ENCODE assay signal across 19 cellular contexts in genomic region chr3:188695251-188695650, GRCh38.
A peak's percentile ranks its signal among the peaks of the same experiment; 100 is the strongest.
DNase-seq lines count a peak whose midpoint lies in the region; ATAC-seq, FAIRE-seq and TF ChIP-seq lines count a peak whose summit lies in the region.
"Had no signal": no experiment of that assay in that cellular context is flagged by ENCODE, and none has a peak within 500 bp of the region (broad histone marks: within the 10 kb centered on the region; RNA-seq: fewer than 3 reads in every experiment).

No MANE protein-coding gene starts in this region.

- H3K36me3 ChIP-seq in DOHH2 (ENCODE audit: control insufficient read depth, low read length), result no peaks in the 10 kb centered on the region

- H4K20me1 ChIP-seq in DOHH2 (ENCODE audit: control insufficient read depth, insufficient read depth, low read depth, low read length), result no peaks in the 10 kb centered on the region

- ATAC-seq in T-helper 17 cell (no peak), foreskin keratinocyte (peak; percentile 93)
- ATAC-seq: CD8-positive, alpha-beta T cell had no signal

- TF ChIP-seq POLR2A in GM12891 (IDR thresholded peaks at IDR 0.05; ENCODE audit: low read depth, low read length), result no peak

- peak overlapping the region; percentile 96 for H3K27ac ChIP-seq in DOHH2 (ENCODE audit: low read depth, low read length)
- no peak overlapping the region for H3K27ac ChIP-seq in foreskin keratinocyte
- H3K27ac ChIP-seq: KMS-11, SJSA1 had no signal

- H3K4me1 ChIP-seq in DOHH2 (ENCODE audit: control insufficient read depth, low read length) (peaks cover 100% of the 10 kb centered on the region), foreskin keratinocyte (peaks cover 10% of the 10 kb centered on the region)
- H3K4me1 ChIP-seq: SJSA1 had no signal

- peak; percentile 70 for DNase-seq in HT1080 (ENCODE audit: low read depth)
- DNase-seq in T-helper 17 cell, result no peak
- peak; percentile 51 to 73 for DNase-seq in foreskin keratinocyte
- DNase-seq in HFFc6, result no peak
- DNase-seq in activated naive CD4-positive, alpha-beta T cell treated with anti-CD3 and anti-CD28 coated beads, Interleukin-2, amount 10 ng/mL, durations not matched to agents 7 days and 5 days, result no peak
- DNase-seq in GM12891 (ENCODE audit: insufficient read length, low spot score), result no peak
- DNase-seq: CD8-positive, alpha-beta T cell; DMS79 treated with DMSO at 0.1 percent for 48 hours; MM.1S; NCI-H1105 treated with DMSO at 0.1 percent for 48 hours; NCI-H1930; NCI-H2171; NCI-H446 treated with DMSO at 0.1 percent for 48 hours; NCI-H82 had no signal

- peaks cover 35% of the 10 kb centered on the region for H3K79me2 ChIP-seq in DOHH2 (ENCODE audit: control insufficient read depth, low read length)

- H3F3A ChIP-seq in DOHH2 (ENCODE audit: control insufficient read depth, insufficient read depth), result peaks cover 43% of the 10 kb centered on the region

- no peaks in the 10 kb centered on the region for H3K9me3 Mint-ChIP-seq in HFFc6
- no peaks in the 10 kb centered on the region for H3K9me3 Mint-ChIP-seq in activated naive CD4-positive, alpha-beta T cell treated with anti-CD3 and anti-CD28 coated beads, Interleukin-2, amount 10 ng/mL, durations not matched to agents 7 days and 5 days
- H3K9me3 Mint-ChIP-seq: CD8-positive, alpha-beta T cell had no signal

- peaks cover 18% of the 10 kb centered on the region for H3K4me1 Mint-ChIP-seq in T-helper 17 cell
- H3K4me1 Mint-ChIP-seq in HFFc6 (ENCODE audit: low read depth), result no peaks in the 10 kb centered on the region
- H3K4me1 Mint-ChIP-seq in activated naive CD4-positive, alpha-beta T cell treated with anti-CD3 and anti-CD28 coated beads, Interleukin-2, amount 10 ng/mL, durations not matched to agents 7 days and 5 days, result no peaks in the 10 kb centered on the region

- H3K36me3 Mint-ChIP-seq in T-helper 17 cell (ENCODE audit: low read depth), result peaks cover 2% of the 10 kb centered on the region
- H3K36me3 Mint-ChIP-seq in HFFc6 (ENCODE audit: low read depth), result 0 out of 2 replicates have a peak, but pooled peaks cover 4% of the 10 kb centered on the region
- no peaks in the 10 kb centered on the region for H3K36me3 Mint-ChIP-seq in activated naive CD4-positive, alpha-beta T cell treated with anti-CD3 and anti-CD28 coated beads, Interleukin-2, amount 10 ng/mL, durations not matched to agents 7 days and 5 days
- H3K36me3 Mint-ChIP-seq: CD8-positive, alpha-beta T cell had no signal

- no peaks in the 10 kb centered on the region for H3K9me2 ChIP-seq in DOHH2 (replicated peaks; ENCODE audit: control insufficient read depth, low read length)

- peak overlapping the region; percentile 24; the same call in 1 of the 2 replicates for H3K4me3 ChIP-seq in DOHH2 (ENCODE audit: low read length)
- H3K4me3 ChIP-seq: SJSA1 had no signal

- no peaks in the 10 kb centered on the region for H3K27me3 ChIP-seq in DOHH2 (ENCODE audit: control insufficient read depth, low read length)
- H3K27me3 ChIP-seq in foreskin keratinocyte, result no peaks in the 10 kb centered on the region
- H3K27me3 ChIP-seq: SJSA1 had no signal

- H3K27ac Mint-ChIP-seq in T-helper 17 cell, result peak overlapping the region; percentile 11
- H3K27ac Mint-ChIP-seq in HFFc6, result no peak overlapping the region
- H3K27ac Mint-ChIP-seq in activated naive CD4-positive, alpha-beta T cell treated with anti-CD3 and anti-CD28 coated beads, Interleukin-2, amount 10 ng/mL, durations not matched to agents 7 days and 5 days, result no peak overlapping the region
- H3K27ac Mint-ChIP-seq: CD8-positive, alpha-beta T cell had no signal

- H3K4me3 Mint-ChIP-seq in T-helper 17 cell, result no peak overlapping the region
- no peak overlapping the region for H3K4me3 Mint-ChIP-seq in HFFc6
- no peak overlapping the region for H3K4me3 Mint-ChIP-seq in activated naive CD4-positive, alpha-beta T cell treated with anti-CD3 and anti-CD28 coated beads, Interleukin-2, amount 10 ng/mL, durations not matched to agents 7 days and 5 days
- H3K4me3 Mint-ChIP-seq: CD8-positive, alpha-beta T cell had no signal

- no peak for FAIRE-seq in GM12891 (lab: Jason Lieb, UNC)
- FAIRE-seq: D721Med, H54 had no signal

- H3K4me2 ChIP-seq in DOHH2 (ENCODE audit: low read length), result peak overlapping the region; percentile 89
- H3K4me2 ChIP-seq: KMS-11 had no signal

- H3K9me3 ChIP-seq in DOHH2 (ENCODE audit: control insufficient read depth, insufficient read depth, low read length) (no peaks in the 10 kb centered on the region), T-helper 17 cell (ENCODE audit: control insufficient read depth, low read length, poor library complexity, severe bottlenecking) (no peaks in the 10 kb centered on the region)
- H3K9me3 ChIP-seq: SJSA1 had no signal

- TF ChIP-seq CTCF in DOHH2 (IDR thresholded peaks at IDR 0.05; ENCODE audit: low read depth, low read length, poor library complexity, severe bottlenecking), result no peak
- no peak for TF ChIP-seq CTCF in foreskin keratinocyte (conservative IDR thresholded peaks at IDR 0.05)
- no peak for TF ChIP-seq CTCF in HFFc6 (IDR thresholded peaks at IDR 0.05)

- no peaks in the 10 kb centered on the region for H3K27me3 Mint-ChIP-seq in T-helper 17 cell
- no peaks in the 10 kb centered on the region; the same call in 1 of the 2 replicates for H3K27me3 Mint-ChIP-seq in HFFc6 (ENCODE audit: insufficient read depth)
- H3K27me3 Mint-ChIP-seq in activated naive CD4-positive, alpha-beta T cell treated with anti-CD3 and anti-CD28 coated beads, Interleukin-2, amount 10 ng/mL, durations not matched to agents 7 days and 5 days, result no peaks in the 10 kb centered on the region

- CTCF ChIA-PET in activated naive CD4-positive, alpha-beta T cell treated with anti-CD3 and anti-CD28 coated beads, Interleukin-2, amount 10 ng/mL, durations not matched to agents 7 days and 5 days (lab: Charles Lee), result no interaction called here

TF ChIP-seq in GM12891, 5 proteins besides CTCF, POLR2A, EP300 and RAD21:
- TF ChIP-seq PAX5 (IDR thresholded peaks at IDR 0.05; ENCODE audit: insufficient read depth, low read length, severe bottlenecking) (no peak), SPI1 (IDR thresholded peaks at IDR 0.05; ENCODE audit: low read depth, low read length) (no peak), POLR2AphosphoS5 (IDR thresholded peaks at IDR 0.05; ENCODE audit: low read depth, low read length) (no peak), POU2F2 (IDR thresholded peaks at IDR 0.05; ENCODE audit: low read depth, low read length) (no peak), TAF1 (IDR thresholded peaks at IDR 0.05; ENCODE audit: low read depth, low read length) (no peak)

Comparison
In these comparisons a context has a peak if more than half of its experiments do, and no peak if none do; other contexts are left out.
1. DNase-seq: peak in HT1080 (single experiment) and foreskin keratinocyte (2 of 2); none in T-helper 17 cell (0 of 3), HFFc6 (single experiment), activated naive CD4-positive, alpha-beta T cell treated with anti-CD3 and anti-CD28 coated beads, Interleukin-2, amount 10 ng/mL, durations not matched to agents 7 days and 5 days (single experiment) and GM12891 (single experiment).